8 cellular contexts compared by ENCODE assay signal in genomic region chr11:61696602-61697001, GRCh38. TPM values are rescaled to one million over a fixed set of nuclear protein-coding genes. Genes with fewer than 3 reads are reported as not detected.
DNase-seq lines count a peak whose midpoint lies in the region; ATAC-seq and TF ChIP-seq lines count a peak whose summit lies in the region.

No MANE protein-coding gene starts in this region.

- TF ChIP-seq CTCF in suprapubic skin (IDR thresholded peaks at IDR 0.05): no peak

- no peak for TF ChIP-seq EP300 in suprapubic skin (IDR thresholded peaks at IDR 0.05)

- H3K27ac ChIP-seq in layer of hippocampus (ENCODE audit: low read depth, low read length) (peak overlapping the region; percentile 62), suprapubic skin (peak overlapping the region; percentile 90)

- POLR2A ChIA-PET in activated CD4-positive, alpha-beta T cell treated with anti-CD3 and anti-CD28 coated beads for 36 hours (lab: Charles Lee): no interaction called here

- intact Hi-C loops in activated CD4-positive, alpha-beta T cell treated with anti-CD3 and anti-CD28 coated beads for 36 hours (cut with DNase I, micrococcal nuclease): loop anchor here (1.0 to 5.0 kb wide), 4 partner anchors 16 to 96 kb away; partner anchors contain the start of genes DAGLA (in 1 of the 2), FEN1 (in 1 of the 2) and TMEM258 (in 1 of the 2)

- H3K9me3 Mint-ChIP-seq in activated CD4-positive, alpha-beta T cell treated with anti-CD3 and anti-CD28 coated beads for 36 hours (ENCODE audit: low read depth): no peaks in the 10 kb centered on the region

- peak overlapping the region; percentile 55 for H3K27ac Mint-ChIP-seq in activated CD4-positive, alpha-beta T cell treated with anti-CD3 and anti-CD28 coated beads for 36 hours

- no peaks in the 10 kb centered on the region for H3K36me3 Mint-ChIP-seq in activated CD4-positive, alpha-beta T cell treated with anti-CD3 and anti-CD28 coated beads for 36 hours (ENCODE audit: low read depth)

- no peaks in the 10 kb centered on the region for H3K9me3 ChIP-seq in suprapubic skin

- H3K27me3 ChIP-seq in layer of hippocampus (ENCODE audit: control insufficient read depth, insufficient read depth, low read length) (no peaks in the 10 kb centered on the region), suprapubic skin (no peaks in the 10 kb centered on the region)

- no peak for DNase-seq in activated CD4-positive, alpha-beta T cell treated with anti-CD3 and anti-CD28 coated beads for 36 hours
- DNase-seq in activated CD4-positive, alpha-beta T cell treated with anti-CD3 and anti-CD28 coated beads, Interleukin-2, amount 50 U/mL, for 4 hours: no peak
- DNase-seq in amniotic epithelial cell (ENCODE audit: low read depth) (peak; percentile 77), suprapubic skin (ENCODE audit: low spot score in 2 of 2) (no peak), epidermal melanocyte (ENCODE audit: insufficient read length, low spot score) (no peak), NCI-H2171 (lab: John Stamatoyannopoulos, UW) (no peak)

- peaks cover 77% of the 10 kb centered on the region for H3K4me1 ChIP-seq in suprapubic skin

- 63% methylated on average over 5 of the region's 8 CpGs for WGBS in suprapubic skin

- H3K27me3 Mint-ChIP-seq in activated CD4-positive, alpha-beta T cell treated with anti-CD3 and anti-CD28 coated beads for 36 hours: no peaks in the 10 kb centered on the region

- CTCF ChIA-PET in activated CD4-positive, alpha-beta T cell treated with anti-CD3 and anti-CD28 coated beads for 36 hours (lab: Charles Lee): interaction anchor here (1.0 kb wide), 1 partner anchor 15 kb away, joined by 3 read pairs; no protein-coding TSS in a partner anchor

- no peaks in the 10 kb centered on the region for H3K36me3 ChIP-seq in suprapubic skin

- no peak for ATAC-seq in activated CD4-positive, alpha-beta T cell treated with anti-CD3 and anti-CD28 coated beads for 36 hours
- no peak for ATAC-seq in GM19455 (IDR thresholded peaks at IDR 0.05; ENCODE audit: unreplicated experiment)

- peaks cover 27% of the 10 kb centered on the region for H3K4me1 Mint-ChIP-seq in activated CD4-positive, alpha-beta T cell treated with anti-CD3 and anti-CD28 coated beads for 36 hours

- no peak overlapping the region for H3K4me3 Mint-ChIP-seq in activated CD4-positive, alpha-beta T cell treated with anti-CD3 and anti-CD28 coated beads for 36 hours

- peak overlapping the region; percentile 35 for H3K4me3 ChIP-seq in suprapubic skin

- no peak for TF ChIP-seq POLR2A in suprapubic skin (IDR thresholded peaks at IDR 0.05)

RNA-seq across cellular contexts. Expression of gene DAGLA, which starts 16.4 kb away (rescaled TPM):
- total RNA-seq in activated CD4-positive, alpha-beta T cell treated with anti-CD3 and anti-CD28 coated beads for 36 hours: under 1 TPM; 0.09 to 0.14 TPM
- 1 to 10 TPM in 1 of 4 donors, under 1 TPM in 3; 0.64 to 1.2 (median 0.87) TPM for total RNA-seq in suprapubic skin

RNA-seq across cellular contexts. Expression of gene MYRF, which starts 55.8 kb away (rescaled TPM):
- under 1 TPM; 0.25 to 0.57 TPM for total RNA-seq in activated CD4-positive, alpha-beta T cell treated with anti-CD3 and anti-CD28 coated beads for 36 hours
- total RNA-seq in suprapubic skin: 1 to 10 TPM in 1 of 4 donors, under 1 TPM in 3; 0.24 to 2.8 (median 0.83) TPM
